In the genomic region with DNA sequence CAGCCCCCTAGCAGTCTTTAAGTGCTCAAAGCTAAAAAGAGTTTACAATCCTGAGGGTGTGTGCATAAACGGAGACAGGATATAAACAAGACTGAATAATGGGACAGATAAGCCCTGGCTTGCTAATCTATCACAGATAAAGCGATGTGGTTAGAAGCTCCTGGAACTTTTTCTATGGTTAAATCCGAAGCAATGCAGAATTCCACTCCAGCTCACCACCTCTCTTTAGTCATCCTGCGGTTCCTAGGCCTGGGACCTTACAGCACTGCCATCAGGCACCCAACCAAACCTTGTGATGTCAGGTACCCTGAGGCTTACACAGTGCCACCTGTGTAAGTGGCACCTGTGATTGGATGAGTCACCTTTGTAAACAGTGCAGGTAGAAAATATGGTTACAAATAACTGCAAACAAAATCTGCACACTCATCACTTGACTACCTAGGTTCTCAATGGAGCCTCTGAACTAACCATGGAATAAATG, we compare ENCODE assay signal across 1 cellular context.
TF ChIP-seq lines count a peak whose summit lies in the region.

No MANE protein-coding gene starts in this region.

TF ChIP-seq in A549, 52 proteins besides CTCF, POLR2A, EP300 and RAD21 (continued from another document):
- TF ChIP-seq, protein P1, sequence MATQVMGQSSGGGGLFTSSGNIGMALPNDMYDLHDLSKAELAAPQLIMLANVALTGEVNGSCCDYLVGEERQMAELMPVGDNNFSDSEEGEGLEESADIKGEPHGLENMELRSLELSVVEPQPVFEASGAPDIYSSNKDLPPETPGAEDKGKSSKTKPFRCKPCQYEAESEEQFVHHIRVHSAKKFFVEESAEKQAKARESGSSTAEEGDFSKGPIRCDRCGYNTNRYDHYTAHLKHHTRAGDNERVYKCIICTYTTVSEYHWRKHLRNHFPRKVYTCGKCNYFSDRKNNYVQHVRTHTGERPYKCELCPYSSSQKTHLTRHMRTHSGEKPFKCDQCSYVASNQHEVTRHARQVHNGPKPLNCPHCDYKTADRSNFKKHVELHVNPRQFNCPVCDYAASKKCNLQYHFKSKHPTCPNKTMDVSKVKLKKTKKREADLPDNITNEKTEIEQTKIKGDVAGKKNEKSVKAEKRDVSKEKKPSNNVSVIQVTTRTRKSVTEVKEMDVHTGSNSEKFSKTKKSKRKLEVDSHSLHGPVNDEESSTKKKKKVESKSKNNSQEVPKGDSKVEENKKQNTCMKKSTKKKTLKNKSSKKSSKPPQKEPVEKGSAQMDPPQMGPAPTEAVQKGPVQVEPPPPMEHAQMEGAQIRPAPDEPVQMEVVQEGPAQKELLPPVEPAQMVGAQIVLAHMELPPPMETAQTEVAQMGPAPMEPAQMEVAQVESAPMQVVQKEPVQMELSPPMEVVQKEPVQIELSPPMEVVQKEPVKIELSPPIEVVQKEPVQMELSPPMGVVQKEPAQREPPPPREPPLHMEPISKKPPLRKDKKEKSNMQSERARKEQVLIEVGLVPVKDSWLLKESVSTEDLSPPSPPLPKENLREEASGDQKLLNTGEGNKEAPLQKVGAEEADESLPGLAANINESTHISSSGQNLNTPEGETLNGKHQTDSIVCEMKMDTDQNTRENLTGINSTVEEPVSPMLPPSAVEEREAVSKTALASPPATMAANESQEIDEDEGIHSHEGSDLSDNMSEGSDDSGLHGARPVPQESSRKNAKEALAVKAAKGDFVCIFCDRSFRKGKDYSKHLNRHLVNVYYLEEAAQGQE (IDR thresholded peaks at IDR 0.05): no peak
- TF ChIP-seq SREBF2 (IDR thresholded peaks at IDR 0.05): no peak
